17 cellular contexts compared by ENCODE assay signal in the genomic region with DNA sequence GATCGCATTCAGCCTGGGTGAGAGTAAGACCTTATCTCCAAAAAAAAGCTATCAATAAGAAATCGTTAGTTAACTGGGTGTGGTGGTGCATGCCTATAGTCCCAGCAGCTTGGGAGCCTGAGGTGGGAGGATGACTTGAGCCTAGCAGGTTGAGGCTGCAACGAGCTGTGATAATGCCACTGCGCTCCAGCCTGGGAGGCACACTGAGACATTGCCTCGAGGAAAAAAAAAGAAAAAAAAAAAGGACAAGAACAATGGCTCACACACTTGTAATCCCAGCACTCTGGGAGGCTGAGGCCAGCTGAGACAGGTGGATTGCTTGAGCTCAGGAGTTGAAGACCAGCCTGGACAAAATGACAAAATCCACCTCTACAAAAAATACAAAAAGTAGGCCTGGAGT. TPM values are rescaled to one million over a fixed set of nuclear protein-coding genes. Genes with fewer than 3 reads are reported as not detected.
DNase-seq lines count a peak whose midpoint lies in the region; ATAC-seq and TF ChIP-seq lines count a peak whose summit lies in the region.
"Had no signal": no experiment of that assay in that cellular context is flagged by ENCODE, and none has a peak within 500 bp of the region (broad histone marks: within the 10 kb centered on the region; RNA-seq: fewer than 3 reads in every experiment).

No MANE protein-coding gene starts in this region.

- POLR2A ChIA-PET in activated CD4-positive, alpha-beta T cell treated with anti-CD3 and anti-CD28 coated beads, Interleukin-2, amount 10 ng/mL, durations not matched to agents 7 days and 5 days (lab: Charles Lee): interaction anchor here (0.7 kb wide), 1 partner anchor 9 kb away, joined by 3 read pairs; no protein-coding TSS in a partner anchor

- H2BK5ac ChIP-seq in trophoblast cell (ENCODE audit: low read depth, low read length, poor library complexity): no peak overlapping the region

- no CpG with 5 or more reads among the region's 5 CpGs for WGBS in trophoblast cell (ENCODE audit: extremely low coverage, insufficient coverage, insufficient read length)

- no peak overlapping the region for H3K18ac ChIP-seq in trophoblast cell (ENCODE audit: low read length)

- peak overlapping the region; percentile 91 for H3K4ac ChIP-seq in trophoblast cell (ENCODE audit: low read depth, low read length)

- no peak overlapping the region for H2AK5ac ChIP-seq in trophoblast cell (ENCODE audit: low read length)

- no peak overlapping the region for H2AFZ ChIP-seq in Loucy (ENCODE audit: low read length)
- H2AFZ ChIP-seq in trophoblast cell (ENCODE audit: insufficient read depth, low read length, poor library complexity): no peak overlapping the region

- H3K4me1 ChIP-seq in Loucy (ENCODE audit: insufficient read depth, low read length, poor library complexity, severe bottlenecking) (peaks cover 17% of the 10 kb centered on the region), trophoblast cell (ENCODE audit: control insufficient read depth in 1 of 2, insufficient read depth in 2 of 2, low read length in 2 of 2) (no peaks in the 10 kb centered on the region)

- H3K27ac ChIP-seq in trophoblast cell (ENCODE audit: low read depth, low read length): no peak overlapping the region
- H3K27ac ChIP-seq: heart left ventricle, suprapubic skin had no signal

- no peaks in the 10 kb centered on the region for H3K79me1 ChIP-seq in trophoblast cell (ENCODE audit: low read length)

- ATAC-seq in effector memory CD8-positive, alpha-beta T cell (replicated peaks): no peak
- no peak for ATAC-seq in GM21737 (IDR thresholded peaks at IDR 0.05; ENCODE audit: unreplicated experiment)

- H4K20me1 ChIP-seq in Loucy (ENCODE audit: insufficient read depth, low read length, poor library complexity, severe bottlenecking): peaks cover 91% of the 10 kb centered on the region

- H4K8ac ChIP-seq in trophoblast cell (ENCODE audit: low read depth, low read length): no peak overlapping the region

- H3K4me3 ChIP-seq in Loucy (ENCODE audit: low read length, poor library complexity, severe bottlenecking) (peak overlapping the region; percentile 32), trophoblast cell (ENCODE audit: low read depth, low read length) (no peak overlapping the region), MG63 (no peak overlapping the region)
- H3K4me3 ChIP-seq: heart left ventricle, suprapubic skin had no signal

- no peaks in the 10 kb centered on the region for H3K9me3 Mint-ChIP-seq in activated CD4-positive, alpha-beta T cell treated with anti-CD3 and anti-CD28 coated beads, Interleukin-2, amount 10 ng/mL, durations not matched to agents 7 days and 5 days
- no peaks in the 10 kb centered on the region for H3K9me3 Mint-ChIP-seq in effector memory CD8-positive, alpha-beta T cell
- H3K9me3 Mint-ChIP-seq: activated T-helper 1 cell treated with anti-CD3 and anti-CD28 coated beads, Interleukin-12 subunit alpha, Interleukin-12 subunit beta, Interleukin-2, Interleukin-4 antibody, amounts not matched to agents 30 ng/mL and 10 ng/mL and 1 ng/mL, durations not matched to agents 14 hours and 24 hours and 36 hours had no signal

- H3K14ac ChIP-seq in trophoblast cell (ENCODE audit: low read length): no peak overlapping the region

- no peak overlapping the region for H2BK12ac ChIP-seq in trophoblast cell (ENCODE audit: low read length)

- H3K4me1 Mint-ChIP-seq in activated CD4-positive, alpha-beta T cell treated with anti-CD3 and anti-CD28 coated beads, Interleukin-2, amount 10 ng/mL, durations not matched to agents 7 days and 5 days: peaks cover 48% of the 10 kb centered on the region
- peaks cover 31 to 48% of the 10 kb centered on the region in 2 donors for H3K4me1 Mint-ChIP-seq in effector memory CD8-positive, alpha-beta T cell (ENCODE audit: low read depth in 2 of 2)

- no peak overlapping the region for H4K91ac ChIP-seq in trophoblast cell (ENCODE audit: low read depth, low read length)

- CTCF ChIA-PET in activated CD4-positive, alpha-beta T cell treated with anti-CD3 and anti-CD28 coated beads, Interleukin-2, amount 10 ng/mL, durations not matched to agents 7 days and 5 days (lab: Charles Lee): interaction anchor here (0.6 to 1.3 kb wide), 2 partner anchors 15 to 1390 kb away, joined by 3 to 7 read pairs; a partner anchor contains a TSS

- peak overlapping the region; percentile 38 for H3K27ac Mint-ChIP-seq in activated CD4-positive, alpha-beta T cell treated with anti-CD3 and anti-CD28 coated beads, Interleukin-2, amount 10 ng/mL, durations not matched to agents 7 days and 5 days
- H3K27ac Mint-ChIP-seq in effector memory CD8-positive, alpha-beta T cell: no peak overlapping the region
- H3K27ac Mint-ChIP-seq: activated T-helper 1 cell treated with anti-CD3 and anti-CD28 coated beads, Interleukin-12 subunit alpha, Interleukin-12 subunit beta, Interleukin-2, Interleukin-4 antibody, amounts not matched to agents 30 ng/mL and 10 ng/mL and 1 ng/mL, durations not matched to agents 14 hours and 24 hours and 36 hours had no signal

- H3K9ac ChIP-seq in Loucy (ENCODE audit: low read depth, low read length, poor library complexity, severe bottlenecking) (no peak overlapping the region), trophoblast cell (ENCODE audit: low read length) (no peak overlapping the region)

- no peak for DNase-seq in activated CD4-positive, alpha-beta T cell treated with anti-CD3 and anti-CD28 coated beads, Interleukin-2, amount 10 ng/mL, durations not matched to agents 7 days and 5 days
- no peak for DNase-seq in activated CD4-positive, alpha-beta T cell treated with anti-CD3 and anti-CD28 coated beads for 1 hour
- DNase-seq in effector memory CD8-positive, alpha-beta T cell: no peak
- DNase-seq in trophoblast cell (peak; percentile 68 to 81), MG63 (no peak)
- no peak for DNase-seq in stimulated activated CD8-positive, alpha-beta memory T cell treated with anti-CD3 and anti-CD28 coated beads, Interleukin-4, amount 100 ng/mL, for 48 hours
- DNase-seq: activated CD4-positive, alpha-beta T cell treated with anti-CD3 and anti-CD28 coated beads, Interleukin-2, amount 50 U/mL, for 48 hours; amygdala; cortex of kidney; EL; heart left ventricle; kidney; NCI-H1930 had no signal

- no peak overlapping the region for H3K23ac ChIP-seq in trophoblast cell (ENCODE audit: low read length)

- no peak overlapping the region for H2BK120ac ChIP-seq in trophoblast cell (ENCODE audit: insufficient read depth, low read length, poor library complexity)

- H3K36me3 ChIP-seq in Loucy (ENCODE audit: insufficient read depth, low read length) (peaks cover 82% of the 10 kb centered on the region; the same call in 1 of the 2 replicates), trophoblast cell (ENCODE audit: control insufficient read depth in 1 of 2, insufficient read depth in 2 of 2, low read length in 2 of 2) (peaks cover 27 to 40% of the 10 kb centered on the region in 2 experiments), MG63 (peaks cover 65% of the 10 kb centered on the region)

- H3K4me2 ChIP-seq in Loucy (ENCODE audit: low read depth, low read length, poor library complexity, severe bottlenecking): peak overlapping the region; percentile 62
- H3K4me2 ChIP-seq in trophoblast cell (ENCODE audit: low read length): no peak overlapping the region

- no peaks in the 10 kb centered on the region for H3F3A ChIP-seq in Loucy (ENCODE audit: low read depth)

- H3K9me2 ChIP-seq in Loucy (replicated peaks; ENCODE audit: low read depth, low read length): no peaks in the 10 kb centered on the region

- no peaks in the 10 kb centered on the region for H3K27me3 Mint-ChIP-seq in activated CD4-positive, alpha-beta T cell treated with anti-CD3 and anti-CD28 coated beads, Interleukin-2, amount 10 ng/mL, durations not matched to agents 7 days and 5 days
- H3K27me3 Mint-ChIP-seq in effector memory CD8-positive, alpha-beta T cell: no peaks in the 10 kb centered on the region

- no peak overlapping the region for H3K4me3 Mint-ChIP-seq in activated CD4-positive, alpha-beta T cell treated with anti-CD3 and anti-CD28 coated beads, Interleukin-2, amount 10 ng/mL, durations not matched to agents 7 days and 5 days
- H3K4me3 Mint-ChIP-seq in effector memory CD8-positive, alpha-beta T cell: peak overlapping the region; percentile 34 to 40
- H3K4me3 Mint-ChIP-seq: activated T-helper 1 cell treated with anti-CD3 and anti-CD28 coated beads, Interleukin-12 subunit alpha, Interleukin-12 subunit beta, Interleukin-2, Interleukin-4 antibody, amounts not matched to agents 30 ng/mL and 10 ng/mL and 1 ng/mL, durations not matched to agents 14 hours and 24 hours and 36 hours had no signal

- no peaks in the 10 kb centered on the region for H3K9me3 ChIP-seq in Loucy (ENCODE audit: insufficient read depth, low read depth, low read length)
- H3K9me3 ChIP-seq in trophoblast cell (ENCODE audit: insufficient read depth, low read depth, low read length): no peaks in the 10 kb centered on the region
- no peaks in the 10 kb centered on the region for H3K9me3 ChIP-seq in MG63
- H3K9me3 ChIP-seq: heart left ventricle, suprapubic skin had no signal

- H3K27me3 ChIP-seq in Loucy (ENCODE audit: insufficient read depth, low read length, poor library complexity, severe bottlenecking): no peaks in the 10 kb centered on the region
- no peaks in the 10 kb centered on the region for H3K27me3 ChIP-seq in trophoblast cell (ENCODE audit: insufficient read depth, low read length)
- no peaks in the 10 kb centered on the region for H3K27me3 ChIP-seq in MG63
- H3K27me3 ChIP-seq: heart left ventricle, suprapubic skin had no signal

- TF ChIP-seq CTCF in Loucy (conservative IDR thresholded peaks at IDR 0.05; ENCODE audit: low read length): no peak

- peaks cover 99% of the 10 kb centered on the region for H3K79me2 ChIP-seq in Loucy (ENCODE audit: insufficient read depth, low read length)
- H3K79me2 ChIP-seq in trophoblast cell (ENCODE audit: control insufficient read depth, insufficient read depth, low read length, poor library complexity): peaks cover 13% of the 10 kb centered on the region

- H4K12ac ChIP-seq in trophoblast cell (ENCODE audit: low read depth, low read length): no peak overlapping the region

- H3K36me3 Mint-ChIP-seq in activated CD4-positive, alpha-beta T cell treated with anti-CD3 and anti-CD28 coated beads, Interleukin-2, amount 10 ng/mL, durations not matched to agents 7 days and 5 days (ENCODE audit: low read depth): peaks cover 57% of the 10 kb centered on the region
- H3K36me3 Mint-ChIP-seq in effector memory CD8-positive, alpha-beta T cell (ENCODE audit: insufficient read depth): peaks cover 79% of the 10 kb centered on the region

RNA-seq across cellular contexts. Expression of a gene that starts 16.1 kb away (rescaled TPM):
- 10 to 100 TPM; 68.4 to 70.5 TPM for total RNA-seq in activated CD4-positive, alpha-beta T cell treated with anti-CD3 and anti-CD28 coated beads, Interleukin-2, amount 10 ng/mL, durations not matched to agents 7 days and 5 days
- polyA plus RNA-seq in trophoblast cell (2013): 90.4 and 90.9 TPM in 2 replicates
- total RNA-seq in MG63 (2014; rRNA removed; shearing (Covaris generic); ENCODE audit: low replicate concordance): 25.7 and 38.2 TPM in 2 replicates

Comparison
In these comparisons a context has a peak if more than half of its experiments do, and no peak if none do; other contexts are left out.
1. DNase-seq: peak in trophoblast cell (2 of 2); none in activated CD4-positive, alpha-beta T cell treated with anti-CD3 and anti-CD28 coated beads, Interleukin-2, amount 10 ng/mL, durations not matched to agents 7 days and 5 days (single experiment), activated CD4-positive, alpha-beta T cell treated with anti-CD3 and anti-CD28 coated beads for 1 hour (single experiment), effector memory CD8-positive, alpha-beta T cell (0 of 3), MG63 (single experiment) and stimulated activated CD8-positive, alpha-beta memory T cell treated with anti-CD3 and anti-CD28 coated beads, Interleukin-4, amount 100 ng/mL, for 48 hours (single experiment).